ENCODE assay signal across 1 cellular context in genomic region chr13:93286047-93286446, GRCh38.
TF ChIP-seq lines count a peak whose summit lies in the region.

No MANE protein-coding gene starts in this region.

TF ChIP-seq in WTC11, 78 proteins besides CTCF, POLR2A, EP300 and RAD21 (continued from another document):
- TF ChIP-seq, protein P1, sequence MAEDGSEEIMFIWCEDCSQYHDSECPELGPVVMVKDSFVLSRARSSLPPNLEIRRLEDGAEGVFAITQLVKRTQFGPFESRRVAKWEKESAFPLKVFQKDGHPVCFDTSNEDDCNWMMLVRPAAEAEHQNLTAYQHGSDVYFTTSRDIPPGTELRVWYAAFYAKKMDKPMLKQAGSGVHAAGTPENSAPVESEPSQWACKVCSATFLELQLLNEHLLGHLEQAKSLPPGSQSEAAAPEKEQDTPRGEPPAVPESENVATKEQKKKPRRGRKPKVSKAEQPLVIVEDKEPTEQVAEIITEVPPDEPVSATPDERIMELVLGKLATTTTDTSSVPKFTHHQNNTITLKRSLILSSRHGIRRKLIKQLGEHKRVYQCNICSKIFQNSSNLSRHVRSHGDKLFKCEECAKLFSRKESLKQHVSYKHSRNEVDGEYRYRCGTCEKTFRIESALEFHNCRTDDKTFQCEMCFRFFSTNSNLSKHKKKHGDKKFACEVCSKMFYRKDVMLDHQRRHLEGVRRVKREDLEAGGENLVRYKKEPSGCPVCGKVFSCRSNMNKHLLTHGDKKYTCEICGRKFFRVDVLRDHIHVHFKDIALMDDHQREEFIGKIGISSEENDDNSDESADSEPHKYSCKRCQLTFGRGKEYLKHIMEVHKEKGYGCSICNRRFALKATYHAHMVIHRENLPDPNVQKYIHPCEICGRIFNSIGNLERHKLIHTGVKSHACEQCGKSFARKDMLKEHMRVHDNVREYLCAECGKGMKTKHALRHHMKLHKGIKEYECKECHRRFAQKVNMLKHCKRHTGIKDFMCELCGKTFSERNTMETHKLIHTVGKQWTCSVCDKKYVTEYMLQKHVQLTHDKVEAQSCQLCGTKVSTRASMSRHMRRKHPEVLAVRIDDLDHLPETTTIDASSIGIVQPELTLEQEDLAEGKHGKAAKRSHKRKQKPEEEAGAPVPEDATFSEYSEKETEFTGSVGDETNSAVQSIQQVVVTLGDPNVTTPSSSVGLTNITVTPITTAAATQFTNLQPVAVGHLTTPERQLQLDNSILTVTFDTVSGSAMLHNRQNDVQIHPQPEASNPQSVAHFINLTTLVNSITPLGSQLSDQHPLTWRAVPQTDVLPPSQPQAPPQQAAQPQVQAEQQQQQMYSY (CRISPR knock-in tag; IDR thresholded peaks at IDR 0.05), result no peak
- TF ChIP-seq E2F5 (CRISPR knock-in tag; IDR thresholded peaks at IDR 0.05), result no peak
- TF ChIP-seq, protein P2, sequence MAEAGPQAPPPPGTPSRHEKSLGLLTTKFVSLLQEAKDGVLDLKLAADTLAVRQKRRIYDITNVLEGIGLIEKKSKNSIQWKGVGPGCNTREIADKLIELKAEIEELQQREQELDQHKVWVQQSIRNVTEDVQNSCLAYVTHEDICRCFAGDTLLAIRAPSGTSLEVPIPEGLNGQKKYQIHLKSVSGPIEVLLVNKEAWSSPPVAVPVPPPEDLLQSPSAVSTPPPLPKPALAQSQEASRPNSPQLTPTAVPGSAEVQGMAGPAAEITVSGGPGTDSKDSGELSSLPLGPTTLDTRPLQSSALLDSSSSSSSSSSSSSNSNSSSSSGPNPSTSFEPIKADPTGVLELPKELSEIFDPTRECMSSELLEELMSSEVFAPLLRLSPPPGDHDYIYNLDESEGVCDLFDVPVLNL (CRISPR knock-in tag; IDR thresholded peaks at IDR 0.05; ENCODE audit: borderline replicate concordance, low read depth), result no peak
- TF ChIP-seq ETV6 (CRISPR knock-in tag; IDR thresholded peaks at IDR 0.05), result no peak
- TF ChIP-seq, protein P3, sequence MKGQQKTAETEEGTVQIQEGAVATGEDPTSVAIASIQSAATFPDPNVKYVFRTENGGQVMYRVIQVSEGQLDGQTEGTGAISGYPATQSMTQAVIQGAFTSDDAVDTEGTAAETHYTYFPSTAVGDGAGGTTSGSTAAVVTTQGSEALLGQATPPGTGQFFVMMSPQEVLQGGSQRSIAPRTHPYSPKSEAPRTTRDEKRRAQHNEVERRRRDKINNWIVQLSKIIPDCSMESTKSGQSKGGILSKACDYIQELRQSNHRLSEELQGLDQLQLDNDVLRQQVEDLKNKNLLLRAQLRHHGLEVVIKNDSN (CRISPR knock-in tag; IDR thresholded peaks at IDR 0.05), result no peak
- no peak for TF ChIP-seq ZBTB43 (CRISPR knock-in tag; IDR thresholded peaks at IDR 0.05)
- TF ChIP-seq NFYB (CRISPR knock-in tag; conservative IDR thresholded peaks at IDR 0.05; ENCODE audit: low read depth), result no peak
- TF ChIP-seq EMX1 (CRISPR knock-in tag; IDR thresholded peaks at IDR 0.05), result no peak
- TF ChIP-seq NFATC4 (CRISPR knock-in tag; IDR thresholded peaks at IDR 0.05), result no peak
